Comparison of ENCODE assay signal across 9 cellular contexts in the genomic region with DNA sequence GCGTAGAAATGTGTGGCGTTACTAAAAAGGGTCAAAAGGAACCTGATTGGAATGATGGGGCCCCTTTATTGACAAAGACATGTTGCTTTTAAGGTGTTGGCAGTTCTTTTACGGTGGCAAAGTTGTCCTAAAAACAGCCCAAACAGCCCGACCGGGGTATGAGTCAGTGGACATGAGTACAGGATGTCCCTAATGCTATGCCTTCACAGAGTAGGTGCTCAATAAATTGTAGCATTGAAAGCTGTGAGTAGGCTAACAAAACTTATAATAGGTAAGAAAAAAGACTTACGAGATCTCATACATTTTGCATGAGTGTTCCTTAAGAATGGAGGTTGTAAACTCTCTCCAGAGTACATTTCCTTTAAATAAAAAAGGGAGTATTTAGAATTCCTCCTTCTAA. TPM values are rescaled to one million over a fixed set of nuclear protein-coding genes. Genes with fewer than 3 reads are reported as not detected.
A peak's percentile ranks its signal among the peaks of the same experiment; 100 is the strongest.
DNase-seq lines count a peak whose midpoint lies in the region; ATAC-seq and TF ChIP-seq lines count a peak whose summit lies in the region.
"Had no signal": no experiment of that assay in that cellular context is flagged by ENCODE, and none has a peak within 500 bp of the region (broad histone marks: within the 10 kb centered on the region; RNA-seq: fewer than 3 reads in every experiment).

No MANE protein-coding gene starts in this region.

- H3K4me3 ChIP-seq in fibroblast of lung (replicated peaks in 1 of 4; ENCODE audit: control extremely low read depth in 1 of 4, insufficient read depth in 1 of 4, low read depth in 3 of 4, low read length in 4 of 4) (peak overlapping the region; percentile 69 to 94 (median 84)), spleen (peak overlapping the region in 5 of 8 donors; percentile 78 to 96 (median 87)), testis (no peak overlapping the region)

- CTCF ChIA-PET in WTC11 (lab: Charles Lee): no interaction called here

- POLR2A ChIA-PET in WTC11 (lab: Charles Lee): no interaction called here

- H3K27me3 Mint-ChIP-seq in activated CD4-positive, alpha-beta T cell treated with anti-CD3 and anti-CD28 coated beads, Interleukin-2, amount 10 ng/mL, durations not matched to agents 24 days and 14 days: no peaks in the 10 kb centered on the region
- H3K27me3 Mint-ChIP-seq in WTC11 (ENCODE audit: low read depth): peaks cover 8% of the 10 kb centered on the region; the same call in 1 of the 2 replicates

- no peaks in the 10 kb centered on the region for H3K9me3 Mint-ChIP-seq in activated CD4-positive, alpha-beta T cell treated with anti-CD3 and anti-CD28 coated beads, Interleukin-2, amount 10 ng/mL, durations not matched to agents 24 days and 14 days
- H3K9me3 Mint-ChIP-seq in WTC11: no peaks in the 10 kb centered on the region

- ATAC-seq in WTC11 (no peak), HG03095 (IDR thresholded peaks at IDR 0.05; ENCODE audit: unreplicated experiment) (no peak)

- no peak for TF ChIP-seq CTCF in WTC11 (IDR thresholded peaks at IDR 0.05)
- no peak for TF ChIP-seq CTCF in fibroblast of lung (conservative IDR thresholded peaks at IDR 0.05 in 1 of 2, IDR thresholded peaks at IDR 0.05 in 1 of 2; ENCODE audit: low read depth in 1 of 2, low read length in 2 of 2)
- TF ChIP-seq CTCF in spleen (IDR thresholded peaks at IDR 0.05 in 8 of 11, conservative IDR thresholded peaks at IDR 0.05 in 3 of 11): no peak
- no peak for TF ChIP-seq CTCF in testis (IDR thresholded peaks at IDR 0.05)

- H3K27me3 ChIP-seq in fibroblast of lung (ENCODE audit: control insufficient read depth, insufficient read depth, low read length) (no peaks in the 10 kb centered on the region), spleen (replicated peaks in 1 of 7) (no peaks in the 10 kb centered on the region), testis (no peaks in the 10 kb centered on the region)

- intact Hi-C loops in activated CD4-positive, alpha-beta T cell treated with anti-CD3 and anti-CD28 coated beads, Interleukin-2, amount 10 ng/mL, durations not matched to agents 24 days and 14 days (cut with micrococcal nuclease): loop anchor here (1.0 to 10.0 kb wide), 8 partner anchors 16 to 979 kb away; partner anchors contain the start of genes CFAP54, FGD6, NEDD1 and SNRPF
- intact Hi-C loops in spleen (cut with DNase I; ENCODE audit: low total_unique reads) (no loop called here), testis (cut with DNase I; ENCODE audit: low total_unique reads) (no loop called here)

- no peaks in the 10 kb centered on the region for H4K20me1 ChIP-seq in fibroblast of lung (ENCODE audit: control insufficient read depth, extremely low read depth, insufficient read depth, low read length)

- H2AFZ ChIP-seq in fibroblast of lung (ENCODE audit: low read length): no peak overlapping the region

- peaks cover 14% of the 10 kb centered on the region for H3K36me3 Mint-ChIP-seq in activated CD4-positive, alpha-beta T cell treated with anti-CD3 and anti-CD28 coated beads, Interleukin-2, amount 10 ng/mL, durations not matched to agents 24 days and 14 days (ENCODE audit: low read depth)
- H3K36me3 Mint-ChIP-seq in WTC11: no peaks in the 10 kb centered on the region

- H3K9me3 ChIP-seq in fibroblast of lung (ENCODE audit: control insufficient read depth, insufficient read depth, low read depth, low read length) (no peaks in the 10 kb centered on the region), spleen (no peaks in the 10 kb centered on the region), testis (no peaks in the 10 kb centered on the region)

- no peak for TF ChIP-seq POLR2A in spleen (IDR thresholded peaks at IDR 0.05)
- no peak for TF ChIP-seq POLR2A in testis (IDR thresholded peaks at IDR 0.05)

- peak overlapping the region; percentile 94 for H3K4me3 Mint-ChIP-seq in activated CD4-positive, alpha-beta T cell treated with anti-CD3 and anti-CD28 coated beads, Interleukin-2, amount 10 ng/mL, durations not matched to agents 24 days and 14 days
- H3K4me3 Mint-ChIP-seq in WTC11: peak overlapping the region; percentile 86; the same call in 1 of the 2 replicates

- H3K9ac ChIP-seq in fibroblast of lung (ENCODE audit: insufficient read depth, low read length): no peak overlapping the region

- peak overlapping the region; percentile 97 for H3K27ac Mint-ChIP-seq in activated CD4-positive, alpha-beta T cell treated with anti-CD3 and anti-CD28 coated beads, Interleukin-2, amount 10 ng/mL, durations not matched to agents 24 days and 14 days
- no peak overlapping the region for H3K27ac Mint-ChIP-seq in WTC11

- H3K4me1 ChIP-seq in fibroblast of lung (ENCODE audit: control insufficient read depth, extremely low read depth, insufficient read depth, low read length) (peaks cover 12% of the 10 kb centered on the region), spleen (peaks cover 35 to 85% (median 64%) of the 10 kb centered on the region in 6 donors), testis (peaks cover 7% of the 10 kb centered on the region)

- H3K79me2 ChIP-seq in fibroblast of lung (ENCODE audit: control insufficient read depth, insufficient read depth, low read length): peaks cover 49% of the 10 kb centered on the region

- no peak for DNase-seq in activated CD4-positive, alpha-beta T cell treated with anti-CD3 and anti-CD28 coated beads, Interleukin-2, amount 10 ng/mL, durations not matched to agents 24 days and 14 days
- no peak for DNase-seq in activated CD4-positive, alpha-beta T cell treated with anti-CD3 and anti-CD28 coated beads, Interleukin-2, amount 50 U/mL, for 48 hours
- DNase-seq in WTC11 (ENCODE audit: low spot score) (no peak), fibroblast of lung (ENCODE audit: low read depth in 2 of 2) (peak; percentile 54 to 57), spleen (no peak), testis (no peak), COLO829 (ENCODE audit: low spot score) (no peak)
- DNase-seq: foreskin melanocyte had no signal

- H3K4me1 Mint-ChIP-seq in activated CD4-positive, alpha-beta T cell treated with anti-CD3 and anti-CD28 coated beads, Interleukin-2, amount 10 ng/mL, durations not matched to agents 24 days and 14 days: peaks cover 45% of the 10 kb centered on the region
- H3K4me1 Mint-ChIP-seq in WTC11: peaks cover 14% of the 10 kb centered on the region

- peak overlapping the region; percentile 86 for H3K4me2 ChIP-seq in fibroblast of lung (ENCODE audit: extremely low read depth, insufficient read depth, low read length)

- H3K27ac ChIP-seq in fibroblast of lung (ENCODE audit: insufficient read depth, low read length) (peak overlapping the region; percentile 98), spleen (peak overlapping the region; percentile 22 to 95 (median 90)), testis (no peak overlapping the region)

- H3K36me3 ChIP-seq in fibroblast of lung (ENCODE audit: control insufficient read depth, insufficient read depth, low read length) (no peaks in the 10 kb centered on the region), spleen (no peaks in the 10 kb centered on the region), testis (ENCODE audit: low read depth, missing control alignments) (no peaks in the 10 kb centered on the region)

- WGBS in spleen, 5 donors: 37 to 61% (median 45%) methylated on average over 6 of the region's 6 CpGs
- 48 to 72% methylated on average over 6 of the region's 6 CpGs for WGBS in testis, 2 donors

TF ChIP-seq in WTC11, 78 proteins besides CTCF, POLR2A, EP300 and RAD21 (continues in another document):
- no peak for TF ChIP-seq ZNF317 (CRISPR knock-in tag; IDR thresholded peaks at IDR 0.05; ENCODE audit: borderline replicate concordance, low read depth)
- TF ChIP-seq, protein P1, sequence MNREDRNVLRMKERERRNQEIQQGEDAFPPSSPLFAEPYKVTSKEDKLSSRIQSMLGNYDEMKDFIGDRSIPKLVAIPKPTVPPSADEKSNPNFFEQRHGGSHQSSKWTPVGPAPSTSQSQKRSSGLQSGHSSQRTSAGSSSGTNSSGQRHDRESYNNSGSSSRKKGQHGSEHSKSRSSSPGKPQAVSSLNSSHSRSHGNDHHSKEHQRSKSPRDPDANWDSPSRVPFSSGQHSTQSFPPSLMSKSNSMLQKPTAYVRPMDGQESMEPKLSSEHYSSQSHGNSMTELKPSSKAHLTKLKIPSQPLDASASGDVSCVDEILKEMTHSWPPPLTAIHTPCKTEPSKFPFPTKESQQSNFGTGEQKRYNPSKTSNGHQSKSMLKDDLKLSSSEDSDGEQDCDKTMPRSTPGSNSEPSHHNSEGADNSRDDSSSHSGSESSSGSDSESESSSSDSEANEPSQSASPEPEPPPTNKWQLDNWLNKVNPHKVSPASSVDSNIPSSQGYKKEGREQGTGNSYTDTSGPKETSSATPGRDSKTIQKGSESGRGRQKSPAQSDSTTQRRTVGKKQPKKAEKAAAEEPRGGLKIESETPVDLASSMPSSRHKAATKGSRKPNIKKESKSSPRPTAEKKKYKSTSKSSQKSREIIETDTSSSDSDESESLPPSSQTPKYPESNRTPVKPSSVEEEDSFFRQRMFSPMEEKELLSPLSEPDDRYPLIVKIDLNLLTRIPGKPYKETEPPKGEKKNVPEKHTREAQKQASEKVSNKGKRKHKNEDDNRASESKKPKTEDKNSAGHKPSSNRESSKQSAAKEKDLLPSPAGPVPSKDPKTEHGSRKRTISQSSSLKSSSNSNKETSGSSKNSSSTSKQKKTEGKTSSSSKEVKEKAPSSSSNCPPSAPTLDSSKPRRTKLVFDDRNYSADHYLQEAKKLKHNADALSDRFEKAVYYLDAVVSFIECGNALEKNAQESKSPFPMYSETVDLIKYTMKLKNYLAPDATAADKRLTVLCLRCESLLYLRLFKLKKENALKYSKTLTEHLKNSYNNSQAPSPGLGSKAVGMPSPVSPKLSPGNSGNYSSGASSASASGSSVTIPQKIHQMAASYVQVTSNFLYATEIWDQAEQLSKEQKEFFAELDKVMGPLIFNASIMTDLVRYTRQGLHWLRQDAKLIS (CRISPR knock-in tag; IDR thresholded peaks at IDR 0.05; ENCODE audit: borderline replicate concordance): no peak
- TF ChIP-seq NR2C2 (CRISPR knock-in tag; IDR thresholded peaks at IDR 0.05): no peak
- TF ChIP-seq EMX1 (CRISPR knock-in tag; IDR thresholded peaks at IDR 0.05): no peak
- no peak for TF ChIP-seq ATF3 (CRISPR knock-in tag; conservative IDR thresholded peaks at IDR 0.05)
- no peak for TF ChIP-seq SP1 (CRISPR knock-in tag; conservative IDR thresholded peaks at IDR 0.05)
- TF ChIP-seq ATF1 (CRISPR knock-in tag; IDR thresholded peaks at IDR 0.05): no peak

RNA-seq across cellular contexts. Expression of gene ELK3, which starts 2.6 kb away (rescaled TPM):
- 29.6 and 33.5 TPM in 2 replicates for total RNA-seq in activated CD4-positive, alpha-beta T cell treated with anti-CD3 and anti-CD28 coated beads, Interleukin-2, amount 10 ng/mL, durations not matched to agents 24 days and 14 days
- total RNA-seq in WTC11 (2021): 14.7 to 16.5 TPM (median 14.9 TPM) in 3 replicates
- 13.1 and 14.7 TPM in 2 replicates for total RNA-seq in fibroblast of lung
- 27.9 and 41.7 TPM in 2 replicates for polyA plus RNA-seq in fibroblast of lung
- polyA plus RNA-seq in fibroblast of lung (2012): 32.0 and 39.5 TPM in 2 replicates
- 28.6 and 44.8 TPM in 2 replicates for polyA minus RNA-seq in fibroblast of lung (ENCODE audit: low replicate concordance)
- total RNA-seq in spleen: 10 to 100 TPM; 44.4 to 92.7 (median 60.0) TPM
- 10 to 100 TPM; 14.5 to 29.7 (median 15.9) TPM for polyA plus RNA-seq in spleen
- total RNA-seq in testis: 10 to 100 TPM; 11.3 to 15.4 TPM
- 17.1 TPM for polyA plus RNA-seq in testis (ENCODE audit: insufficient read depth, low read depth, low replicate concordance)

Comparison
In these comparisons a context has a peak if more than half of its experiments do, and no peak if none do; other contexts are left out.
1. DNase-seq: peak in fibroblast of lung (2 of 2); none in activated CD4-positive, alpha-beta T cell treated with anti-CD3 and anti-CD28 coated beads, Interleukin-2, amount 10 ng/mL, durations not matched to agents 24 days and 14 days (single experiment), activated CD4-positive, alpha-beta T cell treated with anti-CD3 and anti-CD28 coated beads, Interleukin-2, amount 50 U/mL, for 48 hours (0 of 2), WTC11 (single experiment), spleen (single experiment), testis (single experiment) and COLO829 (single experiment).
2. H3K27ac ChIP-seq: peak in fibroblast of lung (single experiment) and spleen (8 of 8); none in testis (0 of 2).
3. H3K4me3 ChIP-seq: peak in fibroblast of lung (4 of 4) and spleen (5 of 8); none in testis (0 of 2).